In genomic region chr4:74108457-74109115, GRCh38 we compare ENCODE assay signal across 17 cellular contexts. TPM values are rescaled to one million over a fixed set of nuclear protein-coding genes. Genes with fewer than 3 reads are reported as not detected.
DNase-seq lines count a peak whose midpoint lies in the region; ATAC-seq, FAIRE-seq and TF ChIP-seq lines count a peak whose summit lies in the region.
"Had no signal": no experiment of that assay in that cellular context is flagged by ENCODE, and none has a peak within 500 bp of the region (broad histone marks: within the 10 kb centered on the region; RNA-seq: fewer than 3 reads in every experiment).

No MANE protein-coding gene starts in this region.

- no peak overlapping the region for H3K4me2 ChIP-seq in K562 (ENCODE audit: insufficient read depth, low read length)
- peak overlapping the region; percentile 69 for H3K4me2 ChIP-seq in keratinocyte (ENCODE audit: control insufficient read depth, extremely low read depth, insufficient read depth, low read depth, low read length)

- peaks cover 31% of the 10 kb centered on the region for H3K36me3 Mint-ChIP-seq in Calu3 (ENCODE audit: insufficient read depth, unreplicated experiment)
- no peaks in the 10 kb centered on the region for H3K36me3 Mint-ChIP-seq in activated T-cell treated with anti-CD3 and anti-CD28 coated beads, Interleukin-2, amount 50 U/mL, for 72 hours (ENCODE audit: insufficient read depth in 2 of 2)
- H3K36me3 Mint-ChIP-seq: activated naive CD8-positive, alpha-beta T cell treated with anti-CD3 and anti-CD28 coated beads for 36 hours; IgD-negative memory B cell had no signal

- CTCF ChIA-PET in Calu3 (lab: Charles Lee) (interaction anchor here (0.6 to 1.9 kb wide), 5 partner anchors 9 to 183 kb away, joined by 3 to 10 read pairs (median 6); partner anchors contain the start of gene CXCL2), K562 (lab: Yijun Ruan, JAX; ENCODE audit: low intra/inter-chr PET ratio) (no interaction called here)

- H3K79me2 ChIP-seq in K562 (ENCODE audit: control insufficient read depth, insufficient read depth, low read length): no peaks in the 10 kb centered on the region
- H3K79me2 ChIP-seq in keratinocyte (ENCODE audit: control insufficient read depth, insufficient read depth, low read length): no peaks in the 10 kb centered on the region

- no peak overlapping the region for H3K9ac ChIP-seq in K562 (ENCODE audit: insufficient read depth in 1 of 2, low read depth in 2 of 2, low read length in 2 of 2)
- H3K9ac ChIP-seq in keratinocyte (ENCODE audit: control insufficient read depth, extremely low read depth, insufficient read depth, low read length): peak overlapping the region; percentile 6

- POLR2A ChIA-PET in K562 (lab: Yijun Ruan, JAX): interaction anchor here (1.4 to 1.8 kb wide), 2 partner anchors 10 to 11 kb away, joined by 3 to 4 read pairs; partner anchors contain the start of gene CXCL2

- no peak for TF ChIP-seq CTCF in Calu3 (IDR thresholded peaks at IDR 0.05; ENCODE audit: unreplicated experiment)
- TF ChIP-seq CTCF in K562 (IDR thresholded peaks at IDR 0.05 in 2 of 3, conservative IDR thresholded peaks at IDR 0.05 in 1 of 3; ENCODE audit: insufficient read depth in 2 of 3, low read depth in 1 of 3, low read length in 3 of 3): no peak
- TF ChIP-seq CTCF in keratinocyte (optimal IDR thresholded peaks at IDR 0.05 in 1 of 3, IDR thresholded peaks at IDR 0.05 in 1 of 3, conservative IDR thresholded peaks at IDR 0.05 in 1 of 3; ENCODE audit: extremely low read depth in 1 of 3, insufficient read depth in 2 of 3, low read length in 3 of 3): no peak
- no peak for TF ChIP-seq CTCF in GM13976 (IDR thresholded peaks at IDR 0.05; ENCODE audit: borderline replicate concordance, control extremely low read depth, extremely low read depth, insufficient read depth, missing control alignments)
- TF ChIP-seq CTCF in thyroid gland (IDR thresholded peaks at IDR 0.05): no peak

- no peaks in the 10 kb centered on the region for H3K9me3 Mint-ChIP-seq in Calu3 (ENCODE audit: low read depth, unreplicated experiment)
- no peaks in the 10 kb centered on the region for H3K9me3 Mint-ChIP-seq in activated T-cell treated with anti-CD3 and anti-CD28 coated beads, Interleukin-2, amount 50 U/mL, for 72 hours
- H3K9me3 Mint-ChIP-seq: activated naive CD8-positive, alpha-beta T cell treated with anti-CD3 and anti-CD28 coated beads for 36 hours; dendritic cell treated with granulocyte-macrophage colony-stimulating factor and Interleukin-4, amounts not matched to agents 40 ng/mL and 50 ng/mL, for 4 days; IgD-negative memory B cell; neural crest cell; T-helper 1 cell treated with Interleukin-12 subunit alpha and Interleukin-12 subunit beta and Interleukin-4 antibody, amounts not matched to agents 30 μg/mL and 1 μg/mL, for 36 hours had no signal

- DNase-seq in Calu3 (no peak), K562 (ENCODE audit: extremely low read depth in 1 of 4, low spot score in 3 of 4) (no peak), keratinocyte (ENCODE audit: low read depth, low spot score) (no peak), retina (peak; percentile 63), GM13976 (ENCODE audit: low spot score) (no peak), thyroid gland (no peak)
- no peak for DNase-seq in activated T-cell treated with anti-CD3 and anti-CD28 coated beads, Interleukin-2, amount 50 U/mL, for 72 hours
- DNase-seq in stimulated activated CD4-positive, alpha-beta T cell treated with anti-CD3 and anti-CD28 coated beads, Interleukin-1b, Interleukin-23, amount 100 ng/mL, for 48 hours: no peak
- DNase-seq: activated naive CD8-positive, alpha-beta T cell treated with anti-CD3 and anti-CD28 coated beads for 36 hours; BE2C; DMS79; NCI-H1417; NCI-H446 treated with DMSO at 0.1 percent for 48 hours had no signal

- no TSS peak for BruUV-seq in Calu3 (replicated peaks; lab: Mats Ljungman, UMichigan)
- no TSS peak for BruUV-seq in K562 (replicated peaks; lab: Mats Ljungman, UMichigan)

- in situ Hi-C loops in K562 (cut with MboI): no loop called here
- in situ Hi-C loops in GM13976 (cut with MboI; ENCODE audit: low sequenced_read_pairs, unreplicated experiment): no loop called here

- no peak for TF ChIP-seq RAD21 in K562 (CRISPR knock-in tag; conservative IDR thresholded peaks at IDR 0.05 in 1 of 2, IDR thresholded peaks at IDR 0.05 in 1 of 2)

- H3K27me3 ChIP-seq in K562 (ENCODE audit: control insufficient read depth in 2 of 2, insufficient read depth in 2 of 2, low read length in 2 of 2) (no peaks in the 10 kb centered on the region), keratinocyte (ENCODE audit: control insufficient read depth, extremely low read depth, insufficient read depth, low read length) (no peaks in the 10 kb centered on the region), thyroid gland (no peaks in the 10 kb centered on the region)

- no peak for ATAC-seq in K562
- no peak for ATAC-seq in activated T-cell treated with anti-CD3 and anti-CD28 coated beads, Interleukin-2, amount 50 U/mL, for 72 hours (replicated peaks in 1 of 2)

- H3K9me3 ChIP-seq in K562 (replicated peaks; ENCODE audit: control insufficient read depth, insufficient read depth, low read depth, low read length): no peaks in the 10 kb centered on the region
- no peaks in the 10 kb centered on the region for H3K9me3 ChIP-seq in keratinocyte (ENCODE audit: control insufficient read depth, low read depth, low read length)
- no peaks in the 10 kb centered on the region for H3K9me3 ChIP-seq in thyroid gland
- H3K9me3 ChIP-seq: BE2C had no signal

- peaks cover 42% of the 10 kb centered on the region for H3K4me1 Mint-ChIP-seq in Calu3 (ENCODE audit: low read depth, unreplicated experiment)
- H3K4me1 Mint-ChIP-seq in activated T-cell treated with anti-CD3 and anti-CD28 coated beads, Interleukin-2, amount 50 U/mL, for 72 hours (ENCODE audit: low read depth): no peaks in the 10 kb centered on the region
- H3K4me1 Mint-ChIP-seq: activated naive CD8-positive, alpha-beta T cell treated with anti-CD3 and anti-CD28 coated beads for 36 hours; IgD-negative memory B cell had no signal

- FAIRE-seq in K562 (lab: Jason Lieb, UNC) (no peak), keratinocyte (lab: Jason Lieb, UNC) (no peak)

- no peak overlapping the region for H3K27ac ChIP-seq in K562 (ENCODE audit: extremely low read depth, low read depth, low read length)
- peak overlapping the region; percentile 94 for H3K27ac ChIP-seq in keratinocyte (ENCODE audit: control insufficient read depth, insufficient read depth, low read length)
- H3K27ac ChIP-seq in thyroid gland: peak overlapping the region in 1 of 3 donors; percentile 74

- H3K36me3 ChIP-seq in K562 (ENCODE audit: control insufficient read depth, insufficient read depth, low read length) (no peaks in the 10 kb centered on the region), keratinocyte (ENCODE audit: control insufficient read depth in 2 of 2, extremely low read depth in 1 of 2, insufficient read depth in 2 of 2, low read length in 2 of 2) (no peaks in the 10 kb centered on the region), thyroid gland (no peaks in the 10 kb centered on the region)
- H3K36me3 ChIP-seq: BE2C had no signal

- no peaks in the 10 kb centered on the region for H3K9me1 ChIP-seq in K562 (ENCODE audit: control insufficient read depth, insufficient read depth, low read length)
- no peaks in the 10 kb centered on the region for H3K9me1 ChIP-seq in keratinocyte (ENCODE audit: control insufficient read depth, extremely low read depth, insufficient read depth, low read length)

- peak overlapping the region; percentile 52 for H3K4me3 Mint-ChIP-seq in Calu3 (ENCODE audit: low read depth, unreplicated experiment)
- no peak overlapping the region for H3K4me3 Mint-ChIP-seq in activated T-cell treated with anti-CD3 and anti-CD28 coated beads, Interleukin-2, amount 50 U/mL, for 72 hours
- H3K4me3 Mint-ChIP-seq: activated naive CD8-positive, alpha-beta T cell treated with anti-CD3 and anti-CD28 coated beads for 36 hours; dendritic cell treated with granulocyte-macrophage colony-stimulating factor and Interleukin-4, amounts not matched to agents 40 ng/mL and 50 ng/mL, for 4 days; IgD-negative memory B cell; neural crest cell; T-helper 1 cell treated with Interleukin-12 subunit alpha and Interleukin-12 subunit beta and Interleukin-4 antibody, amounts not matched to agents 30 μg/mL and 1 μg/mL, for 36 hours had no signal

- TF ChIP-seq POLR2A in K562 (conservative IDR thresholded peaks at IDR 0.05): no peak
- TF ChIP-seq POLR2A in thyroid gland (IDR thresholded peaks at IDR 0.05): no peak

- 94% methylated on average over 1 of the region's 1 CpG for whole genome bisulfite sequencing in K562 (ENCODE audit: insufficient coverage, low coverage, missing lambda C conversion rate)
- WGBS in thyroid gland, 2 donors: 97% methylated on average over 1 of the region's 1 CpG

- peaks cover 0 to 11% of the 10 kb centered on the region in 2 experiments; a peak in 4 of 5 replicates for H3K4me1 ChIP-seq in K562 (replicated peaks in 1 of 2; ENCODE audit: control insufficient read depth in 2 of 2, insufficient read depth in 2 of 2, low read length in 2 of 2)
- H3K4me1 ChIP-seq in keratinocyte (ENCODE audit: control insufficient read depth, extremely low read depth, insufficient read depth, low read length): peaks cover 60% of the 10 kb centered on the region
- H3K4me1 ChIP-seq in thyroid gland: peaks cover 10 to 39% of the 10 kb centered on the region in 2 donors
- H3K4me1 ChIP-seq: BE2C had no signal

- H4K20me1 ChIP-seq in K562 (replicated peaks; ENCODE audit: control insufficient read depth, insufficient read depth, low read length) (no peaks in the 10 kb centered on the region), keratinocyte (ENCODE audit: control insufficient read depth, extremely low read depth, insufficient read depth, low read length) (no peaks in the 10 kb centered on the region)

- intact Hi-C loops in Calu3 (cut with micrococcal nuclease; ENCODE audit: unreplicated experiment): no loop called here
- intact Hi-C loops in K562 (cut with micrococcal nuclease): no loop called here
- intact Hi-C loops in thyroid gland (cut with DNase I): no loop called here

- H3K27ac Mint-ChIP-seq in Calu3 (ENCODE audit: unreplicated experiment): peak overlapping the region; percentile 99
- no peak overlapping the region for H3K27ac Mint-ChIP-seq in activated T-cell treated with anti-CD3 and anti-CD28 coated beads, Interleukin-2, amount 50 U/mL, for 72 hours
- H3K27ac Mint-ChIP-seq: activated naive CD8-positive, alpha-beta T cell treated with anti-CD3 and anti-CD28 coated beads for 36 hours; dendritic cell treated with granulocyte-macrophage colony-stimulating factor and Interleukin-4, amounts not matched to agents 40 ng/mL and 50 ng/mL, for 4 days; IgD-negative memory B cell; T-helper 1 cell treated with Interleukin-12 subunit alpha and Interleukin-12 subunit beta and Interleukin-4 antibody, amounts not matched to agents 30 μg/mL and 1 μg/mL, for 36 hours had no signal

- dilution Hi-C loops in keratinocyte (cut with MboI; ENCODE audit: extremely low pct_ligation_motif_present, low sequenced_read_pairs): no loop called here

- H2AFZ ChIP-seq in K562 (ENCODE audit: low read depth, low read length) (no peak overlapping the region), keratinocyte (ENCODE audit: control insufficient read depth, low read length) (no peak overlapping the region)

- H3K4me3 ChIP-seq in K562: no peak overlapping the region
- H3K4me3 ChIP-seq in keratinocyte (ENCODE audit: control insufficient read depth in 2 of 3, extremely low read depth in 1 of 3, insufficient read depth in 2 of 3, low read depth in 1 of 3, low read length in 3 of 3): peak overlapping the region in 1 of 3 experiments; percentile 7
- no peak overlapping the region for H3K4me3 ChIP-seq in thyroid gland (replicated peaks in 1 of 3)

- no peaks in the 10 kb centered on the region for H3K27me3 Mint-ChIP-seq in Calu3 (ENCODE audit: unreplicated experiment)
- peaks cover 6% of the 10 kb centered on the region for H3K27me3 Mint-ChIP-seq in activated T-cell treated with anti-CD3 and anti-CD28 coated beads, Interleukin-2, amount 50 U/mL, for 72 hours (ENCODE audit: low read depth)
- H3K27me3 Mint-ChIP-seq: dendritic cell treated with granulocyte-macrophage colony-stimulating factor and Interleukin-4, amounts not matched to agents 40 ng/mL and 50 ng/mL, for 4 days had no signal

- no peak for TF ChIP-seq EP300 in K562 (IDR thresholded peaks at IDR 0.05; ENCODE audit: low read length)

RNA-seq across cellular contexts. Expression of gene CXCL2, which starts 9.6 kb away (rescaled TPM):
- 110 and 189 TPM in 2 replicates for total RNA-seq in Calu3 (2022)
- 18.7 and 19.8 TPM in 2 replicates for total RNA-seq in K562 (2011; cell fraction: chromatin; rRNA removed; ENCODE audit: low replicate concordance)
- total RNA-seq in K562 (2011; cell fraction: nucleolus; rRNA removed): 17.1 and 21.3 TPM in 2 replicates
- 15.0 and 18.9 TPM in 2 replicates for total RNA-seq in K562 (2011; cell fraction: nucleoplasm; rRNA removed)
- 8.1 and 10.8 TPM in 2 replicates for total RNA-seq in K562 (2014; rRNA removed)
- 4.8 and 5.6 TPM in 2 replicates for total RNA-seq in K562 (2014; rRNA removed; fragmentation: Illumina TruSeq; extraction: Trizol)
- 3.1 and 4.1 TPM in 2 replicates for total RNA-seq in K562 (2015; rRNA removed; fragmentation: Illumina TruSeq; extraction: Trizol)
- 8.5 and 12.5 TPM in 2 replicates for total RNA-seq in K562 (2021)
- polyA plus RNA-seq in K562 (2011; rRNA removed): 1.2 and 3.5 TPM in 2 replicates
- 1.0 and 2.1 TPM in 2 replicates for polyA plus RNA-seq in K562 (2011; cell fraction: cytosol; rRNA removed)
- polyA plus RNA-seq in K562 (2011; cell fraction: nucleus; rRNA removed): 6.5 and 27.0 TPM in 2 replicates
- 6.9 and 14.0 TPM in 2 replicates for polyA plus RNA-seq in K562 (2012)
- polyA plus RNA-seq in K562 (2014; fragmentation: Illumina TruSeq; extraction: Trizol): 3.5 and 4.7 TPM in 2 replicates
- 1 to 10 TPM; 2.3 to 2.5 TPM for polyA plus RNA-seq in K562 (2014; fragmentation: Nextera tagmentation; extraction: Ambion mirVana)
- polyA plus RNA-seq in K562 (2014; rRNA removed): 9.4 and 10.9 TPM in 2 replicates
- polyA minus RNA-seq in K562 (2011; rRNA and poly(A)+ RNA removed): 1.7 and 5.4 TPM in 2 replicates
- 5.2 and 5.6 TPM in 2 replicates for polyA minus RNA-seq in K562 (2011; cell fraction: cytosol; rRNA and poly(A)+ RNA removed)
- polyA minus RNA-seq in K562 (2011; cell fraction: nucleus; rRNA and poly(A)+ RNA removed): 8.7 and 20.3 TPM in 2 replicates
- 0.96 to 39.7 TPM (median 9.7 TPM) in 3 replicates for polyA plus RNA-seq in keratinocyte
- 1.6 TPM for polyA plus RNA-seq in keratinocyte (2011; ENCODE audit: low read depth)
- 10.4 and 20.3 TPM in 2 replicates for polyA plus RNA-seq in keratinocyte (2011; cell fraction: cytosol; rRNA removed)
- 115 and 181 TPM in 2 replicates for polyA plus RNA-seq in keratinocyte (2011; cell fraction: nucleus; rRNA removed)
- polyA plus RNA-seq in keratinocyte (2012; ENCODE audit: low replicate concordance): 0.99 and 5.7 TPM in 2 replicates
- polyA minus RNA-seq in keratinocyte: 0.69 to 8.7 TPM (median 2.0 TPM) in 3 replicates
- 18.2 TPM for polyA minus RNA-seq in keratinocyte (2011; cell fraction: cytosol; rRNA and poly(A)+ RNA removed)
- polyA minus RNA-seq in keratinocyte (2011; cell fraction: nucleus; rRNA and poly(A)+ RNA removed): 38.9 and 54.1 TPM in 2 replicates
- total RNA-seq in activated T-cell treated with anti-CD3 and anti-CD28 coated beads, Interleukin-2, amount 50 U/mL, for 72 hours: not detected
- total RNA-seq in thyroid gland: 1 to 10 TPM; 2.0 to 3.8 (median 2.5) TPM
- total RNA-seq: activated naive CD8-positive, alpha-beta T cell treated with anti-CD3 and anti-CD28 coated beads for 36 hours had no signal
- polyA plus RNA-seq: IgD-negative memory B cell had no signal

RNA-seq across cellular contexts. Expression of gene MTHFD2L, which starts 49.3 kb away (rescaled TPM):
- total RNA-seq in Calu3 (2022): 21.8 and 24.1 TPM in 2 replicates
- 20.6 and 60.4 TPM in 2 replicates for total RNA-seq in K562 (2011; cell fraction: chromatin; rRNA removed; ENCODE audit: low replicate concordance)
- total RNA-seq in K562 (2011; cell fraction: nucleolus; rRNA removed): 15.3 and 17.2 TPM in 2 replicates
- 39.8 and 80.6 TPM in 2 replicates for total RNA-seq in K562 (2011; cell fraction: nucleoplasm; rRNA removed)
- total RNA-seq in K562 (2014; rRNA removed): 26.7 and 38.1 TPM in 2 replicates
- total RNA-seq in K562 (2014; rRNA removed; fragmentation: Illumina TruSeq; extraction: Trizol): 32.5 and 35.7 TPM in 2 replicates
- total RNA-seq in K562 (2015; rRNA removed; fragmentation: Illumina TruSeq; extraction: Trizol): 24.0 and 26.6 TPM in 2 replicates
- total RNA-seq in K562 (2021): 24.6 and 27.7 TPM in 2 replicates
- 26.3 and 39.0 TPM in 2 replicates for polyA plus RNA-seq in K562 (2011; rRNA removed)
- 6.3 and 12.8 TPM in 2 replicates for polyA plus RNA-seq in K562 (2011; cell fraction: cytosol; rRNA removed)
- polyA plus RNA-seq in K562 (2011; cell fraction: nucleus; rRNA removed): 24.4 and 28.3 TPM in 2 replicates
- 19.8 and 20.1 TPM in 2 replicates for polyA plus RNA-seq in K562 (2012)
- 19.1 and 19.7 TPM in 2 replicates for polyA plus RNA-seq in K562 (2014; fragmentation: Illumina TruSeq; extraction: Trizol)
- polyA plus RNA-seq in K562 (2014; fragmentation: Nextera tagmentation; extraction: Ambion mirVana): 10 to 100 TPM; 10.0 to 13.7 TPM
- polyA plus RNA-seq in K562 (2014; rRNA removed): 26.0 and 29.8 TPM in 2 replicates
- polyA minus RNA-seq in K562 (2011; rRNA and poly(A)+ RNA removed): 26.0 and 28.5 TPM in 2 replicates
- 8.8 and 9.2 TPM in 2 replicates for polyA minus RNA-seq in K562 (2011; cell fraction: cytosol; rRNA and poly(A)+ RNA removed)
- 47.9 and 57.3 TPM in 2 replicates for polyA minus RNA-seq in K562 (2011; cell fraction: nucleus; rRNA and poly(A)+ RNA removed)
- polyA plus RNA-seq in keratinocyte: 8.9 to 30.4 TPM (median 27.0 TPM) in 3 replicates
- 9.7 TPM for polyA plus RNA-seq in keratinocyte (2011; ENCODE audit: low read depth)
- polyA plus RNA-seq in keratinocyte (2011; cell fraction: cytosol; rRNA removed): 13.2 and 23.9 TPM in 2 replicates
- 32.4 and 45.1 TPM in 2 replicates for polyA plus RNA-seq in keratinocyte (2011; cell fraction: nucleus; rRNA removed)
- 9.0 and 10.8 TPM in 2 replicates for polyA plus RNA-seq in keratinocyte (2012; ENCODE audit: low replicate concordance)
- 4.9 to 54.3 TPM (median 33.5 TPM) in 3 replicates for polyA minus RNA-seq in keratinocyte
- polyA minus RNA-seq in keratinocyte (2011; cell fraction: cytosol; rRNA and poly(A)+ RNA removed): 33.4 TPM
- 34.2 and 75.0 TPM in 2 replicates for polyA minus RNA-seq in keratinocyte (2011; cell fraction: nucleus; rRNA and poly(A)+ RNA removed)
- total RNA-seq in activated T-cell treated with anti-CD3 and anti-CD28 coated beads, Interleukin-2, amount 50 U/mL, for 72 hours: 1 to 10 TPM; 7.6 to 9.7 TPM
- total RNA-seq in thyroid gland: 10 to 100 TPM; 22.3 to 30.8 (median 27.0) TPM
